8 cellular contexts compared by ENCODE assay signal in genomic region chr1:113042336-113043143, GRCh38. TPM values are rescaled to one million over a fixed set of nuclear protein-coding genes. Genes with fewer than 3 reads are reported as not detected.
DNase-seq lines count a peak whose midpoint lies in the region; ATAC-seq and TF ChIP-seq lines count a peak whose summit lies in the region.

No MANE protein-coding gene starts in this region.

- no peaks in the 10 kb centered on the region for H3K9me3 ChIP-seq in NT2/D1 (ENCODE audit: insufficient read depth, low read length)

- ATAC-seq in HG03280 (IDR thresholded peaks at IDR 0.05; ENCODE audit: unreplicated experiment) (peak; percentile 77), GM18873 (IDR thresholded peaks at IDR 0.05; ENCODE audit: low FRiP score, unreplicated experiment) (no peak)

- no peak overlapping the region for H3K4me3 Mint-ChIP-seq in progenitor cell of endocrine pancreas (ENCODE audit: low read depth)

- in situ Hi-C loops in astrocyte of the spinal cord (cut with HindIII; ENCODE audit: low sequenced_read_pairs), result no loop called here

- H3K27ac Mint-ChIP-seq in progenitor cell of endocrine pancreas, result peak overlapping the region; percentile 87

- no peaks in the 10 kb centered on the region for H3K36me3 ChIP-seq in NT2/D1 (ENCODE audit: insufficient read depth, insufficient read length, low read length)

- peaks cover 2% of the 10 kb centered on the region for H3K4me1 ChIP-seq in NT2/D1 (ENCODE audit: insufficient read depth, insufficient read length)

- peaks cover 27% of the 10 kb centered on the region for H3K4me1 Mint-ChIP-seq in progenitor cell of endocrine pancreas (ENCODE audit: low read depth)

- H3K9me3 Mint-ChIP-seq in progenitor cell of endocrine pancreas (ENCODE audit: low read depth), result no peaks in the 10 kb centered on the region

- H3K27me3 Mint-ChIP-seq in progenitor cell of endocrine pancreas, result no peaks in the 10 kb centered on the region

- H3K4me3 ChIP-seq in GM12875 (ENCODE audit: low read depth, low read length) (no peak overlapping the region), NT2/D1 (ENCODE audit: insufficient read length, low read depth) (no peak overlapping the region), astrocyte of the spinal cord (ENCODE audit: low read depth, low read length) (no peak overlapping the region)

- DNase-seq in AG09319 (ENCODE audit: extremely low read depth, low read depth) (peak; percentile 66), NT2/D1 (ENCODE audit: low read depth, low spot score) (peak; percentile 96), astrocyte of the spinal cord (ENCODE audit: low read depth, low spot score) (peak; percentile 86), hepatic stellate cell (ENCODE audit: low spot score) (peak; percentile 81), progenitor cell of endocrine pancreas (ENCODE audit: low spot score, unreplicated experiment) (peak; percentile 54)

- H3K9ac ChIP-seq in NT2/D1 (ENCODE audit: insufficient read length, low read depth), result peak overlapping the region; percentile 71

- no peaks in the 10 kb centered on the region for H3K27me3 ChIP-seq in NT2/D1 (ENCODE audit: insufficient read depth, insufficient read length)

- H3K36me3 Mint-ChIP-seq in progenitor cell of endocrine pancreas (ENCODE audit: insufficient read depth), result no peaks in the 10 kb centered on the region

- TF ChIP-seq CTCF in AG09319 (IDR thresholded peaks at IDR 0.05; ENCODE audit: low read depth, low read length) (peak; percentile 70), GM12875 (IDR thresholded peaks at IDR 0.05; ENCODE audit: borderline replicate concordance, insufficient read depth, low read depth, low read length) (peak; percentile 53; the same call in 1 of the 2 replicates), astrocyte of the spinal cord (IDR thresholded peaks at IDR 0.05; ENCODE audit: low read depth, low read length) (peak; percentile 49), progenitor cell of endocrine pancreas (IDR thresholded peaks at IDR 0.05; ENCODE audit: unreplicated experiment) (peak; percentile 65)

RNA-seq across cellular contexts. Expression of gene LRIG2, which starts 30.5 kb away (rescaled TPM):
- total RNA-seq in progenitor cell of endocrine pancreas, result 19.9 and 22.1 TPM in 2 replicates
